ENCODE assay signal across 1 cellular context in the genomic region with DNA sequence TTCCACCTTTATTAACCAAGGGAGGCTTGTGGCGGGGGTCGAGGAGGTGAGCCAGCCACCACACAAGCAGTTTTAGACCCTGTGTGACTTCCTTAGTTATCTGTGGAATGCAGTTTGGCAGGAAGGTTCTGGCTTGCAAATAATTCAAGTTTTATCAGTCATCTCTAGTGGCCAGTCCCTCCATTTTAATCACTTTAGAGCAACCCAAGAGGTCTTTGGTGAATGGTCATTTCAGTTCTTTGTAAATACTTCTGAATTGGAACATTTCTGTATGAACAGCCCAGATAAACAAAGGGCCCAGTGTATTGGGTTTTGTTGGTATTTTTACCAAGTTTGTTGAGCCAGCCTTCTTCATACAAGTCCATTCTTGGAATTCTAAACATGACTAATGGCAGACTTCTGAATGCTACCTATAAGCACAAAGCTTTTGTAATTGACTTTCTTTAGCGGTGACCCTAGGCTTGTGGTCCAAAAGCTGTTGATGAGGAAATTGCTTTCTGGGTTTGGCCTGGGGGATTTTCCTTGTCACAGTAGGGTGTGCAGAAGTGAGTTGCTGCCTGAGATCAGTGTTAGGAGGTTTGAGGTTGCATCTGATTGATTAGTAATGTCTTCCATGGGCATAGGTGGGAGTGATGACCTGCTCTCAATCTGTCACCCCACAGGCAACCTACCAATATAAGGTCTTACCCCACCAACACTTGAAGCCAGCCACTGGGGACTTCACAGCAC.
TF ChIP-seq lines count a peak whose summit lies in the region.

No MANE protein-coding gene starts in this region.

TF ChIP-seq in GM12878, 131 proteins besides CTCF, POLR2A, EP300 and RAD21 (continued from another document and continues in another):
- TF ChIP-seq TBL1XR1 (IDR thresholded peaks at IDR 0.05; ENCODE audit: low read depth, low read length) (no peak), NBN (IDR thresholded peaks at IDR 0.05) (0 out of 2 replicates have a peak, but pooled peaks have one; percentile 38), MXI1 (IDR thresholded peaks at IDR 0.05; ENCODE audit: low read depth, low read length) (no peak), CHD2 (IDR thresholded peaks at IDR 0.05; ENCODE audit: borderline replicate concordance, low read depth, low read length) (no peak), MYC (IDR thresholded peaks at IDR 0.05; ENCODE audit: insufficient read depth, insufficient read length, insufficient replicate concordance, low read length, severe bottlenecking) (no peak), ZNF207 (IDR thresholded peaks at IDR 0.05; ENCODE audit: borderline replicate concordance) (no peak), ZNF622 (IDR thresholded peaks at IDR 0.05) (no peak), JUNB (IDR thresholded peaks at IDR 0.05) (peak; percentile 18; the same call in 1 of the 2 replicates), CREB1 (IDR thresholded peaks at IDR 0.05; ENCODE audit: low read depth) (no peak), NR2C2 (IDR thresholded peaks at IDR 0.05; ENCODE audit: borderline replicate concordance, control insufficient read depth, insufficient read length, low read depth) (no peak), PAX8 (IDR thresholded peaks at IDR 0.05) (no peak), HDAC6 (IDR thresholded peaks at IDR 0.05; ENCODE audit: unreplicated experiment) (no peak), MTA2 (IDR thresholded peaks at IDR 0.05; ENCODE audit: low read depth) (peak; percentile 71), SRF (IDR thresholded peaks at IDR 0.05; ENCODE audit: low read depth in 2 of 2, low read length in 2 of 2) (peak in 1 of 2 experiments; percentile 86; a peak in 2 of 4 replicates), ATF7 (IDR thresholded peaks at IDR 0.05; ENCODE audit: low read depth) (peak; percentile 72), RB1 (IDR thresholded peaks at IDR 0.05; ENCODE audit: borderline replicate concordance) (no peak), TCF3 (IDR thresholded peaks at IDR 0.05; ENCODE audit: borderline replicate concordance, insufficient read depth, low read depth, low read length) (no peak), MEF2B (IDR thresholded peaks at IDR 0.05; ENCODE audit: partially characterized antibody, poor library complexity, severe bottlenecking) (peak; percentile 24), ZNF217 (IDR thresholded peaks at IDR 0.05) (no peak), KAT2A (conservative IDR thresholded peaks at IDR 0.05; ENCODE audit: control insufficient read depth, low read depth, low read length) (no peak), EZH2 (IDR thresholded peaks at IDR 0.05; ENCODE audit: borderline replicate concordance, control insufficient read depth, low read depth, low read length) (no peak), NFIC (IDR thresholded peaks at IDR 0.05; ENCODE audit: low read depth, low read length) (0 out of 2 replicates have a peak, but pooled peaks have one; percentile 41), GABPA (IDR thresholded peaks at IDR 0.05; ENCODE audit: low read depth) (no peak), RUNX3 (IDR thresholded peaks at IDR 0.05; ENCODE audit: low read length) (peak; percentile 86), BCL11A (IDR thresholded peaks at IDR 0.05; ENCODE audit: low read depth, low read length) (0 out of 2 replicates have a peak, but pooled peaks have one; percentile 8), ASH2L (IDR thresholded peaks at IDR 0.05; ENCODE audit: borderline replicate concordance, low read depth) (no peak), GATAD2B (conservative IDR thresholded peaks at IDR 0.05; ENCODE audit: low read depth) (no peak), CEBPB (IDR thresholded peaks at IDR 0.05; ENCODE audit: borderline replicate concordance in 1 of 2, low read depth in 2 of 2, low read length in 2 of 2) (no peak), CBX5 (IDR thresholded peaks at IDR 0.05; ENCODE audit: low read depth) (no peak), PAX5 (IDR thresholded peaks at IDR 0.05; ENCODE audit: borderline replicate concordance, low read depth, low read length) (0 out of 2 replicates have a peak, but pooled peaks have one; percentile 48), TAF1 (IDR thresholded peaks at IDR 0.05; ENCODE audit: borderline replicate concordance, low read depth, low read length) (no peak), SREBF2 (IDR thresholded peaks at IDR 0.05; ENCODE audit: low read length) (no peak), NFYA (IDR thresholded peaks at IDR 0.05; ENCODE audit: borderline replicate concordance, low read depth, low read length) (no peak), IKZF1 (conservative IDR thresholded peaks at IDR 0.05) (peak; percentile 62), CHD1 (IDR thresholded peaks at IDR 0.05; ENCODE audit: low read depth, low read length) (no peak), SUZ12 (IDR thresholded peaks at IDR 0.05; ENCODE audit: unreplicated experiment) (no peak), IKZF2 (IDR thresholded peaks at IDR 0.05) (peak in 1 of 2 experiments; percentile 47; a peak in 1 of 4 replicates), BRCA1 (IDR thresholded peaks at IDR 0.05; ENCODE audit: low read depth, low read length) (no peak)
- TF ChIP-seq, protein P1, sequence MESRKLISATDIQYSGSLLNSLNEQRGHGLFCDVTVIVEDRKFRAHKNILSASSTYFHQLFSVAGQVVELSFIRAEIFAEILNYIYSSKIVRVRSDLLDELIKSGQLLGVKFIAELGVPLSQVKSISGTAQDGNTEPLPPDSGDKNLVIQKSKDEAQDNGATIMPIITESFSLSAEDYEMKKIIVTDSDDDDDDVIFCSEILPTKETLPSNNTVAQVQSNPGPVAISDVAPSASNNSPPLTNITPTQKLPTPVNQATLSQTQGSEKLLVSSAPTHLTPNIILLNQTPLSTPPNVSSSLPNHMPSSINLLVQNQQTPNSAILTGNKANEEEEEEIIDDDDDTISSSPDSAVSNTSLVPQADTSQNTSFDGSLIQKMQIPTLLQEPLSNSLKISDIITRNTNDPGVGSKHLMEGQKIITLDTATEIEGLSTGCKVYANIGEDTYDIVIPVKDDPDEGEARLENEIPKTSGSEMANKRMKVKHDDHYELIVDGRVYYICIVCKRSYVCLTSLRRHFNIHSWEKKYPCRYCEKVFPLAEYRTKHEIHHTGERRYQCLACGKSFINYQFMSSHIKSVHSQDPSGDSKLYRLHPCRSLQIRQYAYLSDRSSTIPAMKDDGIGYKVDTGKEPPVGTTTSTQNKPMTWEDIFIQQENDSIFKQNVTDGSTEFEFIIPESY (IDR thresholded peaks at IDR 0.05), result no peak
- TF ChIP-seq, protein P2, sequence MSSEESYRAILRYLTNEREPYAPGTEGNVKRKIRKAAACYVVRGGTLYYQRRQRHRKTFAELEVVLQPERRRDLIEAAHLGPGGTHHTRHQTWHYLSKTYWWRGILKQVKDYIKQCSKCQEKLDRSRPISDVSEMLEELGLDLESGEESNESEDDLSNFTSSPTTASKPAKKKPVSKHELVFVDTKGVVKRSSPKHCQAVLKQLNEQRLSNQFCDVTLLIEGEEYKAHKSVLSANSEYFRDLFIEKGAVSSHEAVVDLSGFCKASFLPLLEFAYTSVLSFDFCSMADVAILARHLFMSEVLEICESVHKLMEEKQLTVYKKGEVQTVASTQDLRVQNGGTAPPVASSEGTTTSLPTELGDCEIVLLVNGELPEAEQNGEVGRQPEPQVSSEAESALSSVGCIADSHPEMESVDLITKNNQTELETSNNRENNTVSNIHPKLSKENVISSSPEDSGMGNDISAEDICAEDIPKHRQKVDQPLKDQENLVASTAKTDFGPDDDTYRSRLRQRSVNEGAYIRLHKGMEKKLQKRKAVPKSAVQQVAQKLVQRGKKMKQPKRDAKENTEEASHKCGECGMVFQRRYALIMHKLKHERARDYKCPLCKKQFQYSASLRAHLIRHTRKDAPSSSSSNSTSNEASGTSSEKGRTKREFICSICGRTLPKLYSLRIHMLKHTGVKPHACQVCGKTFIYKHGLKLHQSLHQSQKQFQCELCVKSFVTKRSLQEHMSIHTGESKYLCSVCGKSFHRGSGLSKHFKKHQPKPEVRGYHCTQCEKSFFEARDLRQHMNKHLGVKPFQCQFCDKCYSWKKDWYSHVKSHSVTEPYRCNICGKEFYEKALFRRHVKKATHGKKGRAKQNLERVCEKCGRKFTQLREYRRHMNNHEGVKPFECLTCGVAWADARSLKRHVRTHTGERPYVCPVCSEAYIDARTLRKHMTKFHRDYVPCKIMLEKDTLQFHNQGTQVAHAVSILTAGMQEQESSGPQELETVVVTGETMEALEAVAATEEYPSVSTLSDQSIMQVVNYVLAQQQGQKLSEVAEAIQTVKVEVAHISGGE (CRISPR knock-in tag; IDR thresholded peaks at IDR 0.05), result no peak
- TF ChIP-seq, protein P3, sequence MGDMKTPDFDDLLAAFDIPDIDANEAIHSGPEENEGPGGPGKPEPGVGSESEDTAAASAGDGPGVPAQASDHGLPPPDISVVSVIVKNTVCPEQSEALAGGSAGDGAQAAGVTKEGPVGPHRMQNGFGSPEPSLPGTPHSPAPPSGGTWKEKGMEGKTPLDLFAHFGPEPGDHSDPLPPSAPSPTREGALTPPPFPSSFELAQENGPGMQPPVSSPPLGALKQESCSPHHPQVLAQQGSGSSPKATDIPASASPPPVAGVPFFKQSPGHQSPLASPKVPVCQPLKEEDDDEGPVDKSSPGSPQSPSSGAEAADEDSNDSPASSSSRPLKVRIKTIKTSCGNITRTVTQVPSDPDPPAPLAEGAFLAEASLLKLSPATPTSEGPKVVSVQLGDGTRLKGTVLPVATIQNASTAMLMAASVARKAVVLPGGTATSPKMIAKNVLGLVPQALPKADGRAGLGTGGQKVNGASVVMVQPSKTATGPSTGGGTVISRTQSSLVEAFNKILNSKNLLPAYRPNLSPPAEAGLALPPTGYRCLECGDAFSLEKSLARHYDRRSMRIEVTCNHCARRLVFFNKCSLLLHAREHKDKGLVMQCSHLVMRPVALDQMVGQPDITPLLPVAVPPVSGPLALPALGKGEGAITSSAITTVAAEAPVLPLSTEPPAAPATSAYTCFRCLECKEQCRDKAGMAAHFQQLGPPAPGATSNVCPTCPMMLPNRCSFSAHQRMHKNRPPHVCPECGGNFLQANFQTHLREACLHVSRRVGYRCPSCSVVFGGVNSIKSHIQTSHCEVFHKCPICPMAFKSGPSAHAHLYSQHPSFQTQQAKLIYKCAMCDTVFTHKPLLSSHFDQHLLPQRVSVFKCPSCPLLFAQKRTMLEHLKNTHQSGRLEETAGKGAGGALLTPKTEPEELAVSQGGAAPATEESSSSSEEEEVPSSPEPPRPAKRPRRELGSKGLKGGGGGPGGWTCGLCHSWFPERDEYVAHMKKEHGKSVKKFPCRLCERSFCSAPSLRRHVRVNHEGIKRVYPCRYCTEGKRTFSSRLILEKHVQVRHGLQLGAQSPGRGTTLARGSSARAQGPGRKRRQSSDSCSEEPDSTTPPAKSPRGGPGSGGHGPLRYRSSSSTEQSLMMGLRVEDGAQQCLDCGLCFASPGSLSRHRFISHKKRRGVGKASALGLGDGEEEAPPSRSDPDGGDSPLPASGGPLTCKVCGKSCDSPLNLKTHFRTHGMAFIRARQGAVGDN (IDR thresholded peaks at IDR 0.05), result peak; percentile 88
- TF ChIP-seq, protein P4, sequence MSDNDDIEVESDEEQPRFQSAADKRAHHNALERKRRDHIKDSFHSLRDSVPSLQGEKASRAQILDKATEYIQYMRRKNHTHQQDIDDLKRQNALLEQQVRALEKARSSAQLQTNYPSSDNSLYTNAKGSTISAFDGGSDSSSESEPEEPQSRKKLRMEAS (IDR thresholded peaks at IDR 0.05; ENCODE audit: low read depth, low read length), result no peak
- TF ChIP-seq, protein P5, sequence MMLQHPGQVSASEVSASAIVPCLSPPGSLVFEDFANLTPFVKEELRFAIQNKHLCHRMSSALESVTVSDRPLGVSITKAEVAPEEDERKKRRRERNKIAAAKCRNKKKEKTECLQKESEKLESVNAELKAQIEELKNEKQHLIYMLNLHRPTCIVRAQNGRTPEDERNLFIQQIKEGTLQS (IDR thresholded peaks at IDR 0.05; ENCODE audit: borderline replicate concordance, extremely low read depth, low read depth, low read length), result no peak
- TF ChIP-seq, protein P6, sequence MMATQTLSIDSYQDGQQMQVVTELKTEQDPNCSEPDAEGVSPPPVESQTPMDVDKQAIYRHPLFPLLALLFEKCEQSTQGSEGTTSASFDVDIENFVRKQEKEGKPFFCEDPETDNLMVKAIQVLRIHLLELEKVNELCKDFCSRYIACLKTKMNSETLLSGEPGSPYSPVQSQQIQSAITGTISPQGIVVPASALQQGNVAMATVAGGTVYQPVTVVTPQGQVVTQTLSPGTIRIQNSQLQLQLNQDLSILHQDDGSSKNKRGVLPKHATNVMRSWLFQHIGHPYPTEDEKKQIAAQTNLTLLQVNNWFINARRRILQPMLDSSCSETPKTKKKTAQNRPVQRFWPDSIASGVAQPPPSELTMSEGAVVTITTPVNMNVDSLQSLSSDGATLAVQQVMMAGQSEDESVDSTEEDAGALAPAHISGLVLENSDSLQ (IDR thresholded peaks at IDR 0.05), result no peak
- TF ChIP-seq, protein P7, sequence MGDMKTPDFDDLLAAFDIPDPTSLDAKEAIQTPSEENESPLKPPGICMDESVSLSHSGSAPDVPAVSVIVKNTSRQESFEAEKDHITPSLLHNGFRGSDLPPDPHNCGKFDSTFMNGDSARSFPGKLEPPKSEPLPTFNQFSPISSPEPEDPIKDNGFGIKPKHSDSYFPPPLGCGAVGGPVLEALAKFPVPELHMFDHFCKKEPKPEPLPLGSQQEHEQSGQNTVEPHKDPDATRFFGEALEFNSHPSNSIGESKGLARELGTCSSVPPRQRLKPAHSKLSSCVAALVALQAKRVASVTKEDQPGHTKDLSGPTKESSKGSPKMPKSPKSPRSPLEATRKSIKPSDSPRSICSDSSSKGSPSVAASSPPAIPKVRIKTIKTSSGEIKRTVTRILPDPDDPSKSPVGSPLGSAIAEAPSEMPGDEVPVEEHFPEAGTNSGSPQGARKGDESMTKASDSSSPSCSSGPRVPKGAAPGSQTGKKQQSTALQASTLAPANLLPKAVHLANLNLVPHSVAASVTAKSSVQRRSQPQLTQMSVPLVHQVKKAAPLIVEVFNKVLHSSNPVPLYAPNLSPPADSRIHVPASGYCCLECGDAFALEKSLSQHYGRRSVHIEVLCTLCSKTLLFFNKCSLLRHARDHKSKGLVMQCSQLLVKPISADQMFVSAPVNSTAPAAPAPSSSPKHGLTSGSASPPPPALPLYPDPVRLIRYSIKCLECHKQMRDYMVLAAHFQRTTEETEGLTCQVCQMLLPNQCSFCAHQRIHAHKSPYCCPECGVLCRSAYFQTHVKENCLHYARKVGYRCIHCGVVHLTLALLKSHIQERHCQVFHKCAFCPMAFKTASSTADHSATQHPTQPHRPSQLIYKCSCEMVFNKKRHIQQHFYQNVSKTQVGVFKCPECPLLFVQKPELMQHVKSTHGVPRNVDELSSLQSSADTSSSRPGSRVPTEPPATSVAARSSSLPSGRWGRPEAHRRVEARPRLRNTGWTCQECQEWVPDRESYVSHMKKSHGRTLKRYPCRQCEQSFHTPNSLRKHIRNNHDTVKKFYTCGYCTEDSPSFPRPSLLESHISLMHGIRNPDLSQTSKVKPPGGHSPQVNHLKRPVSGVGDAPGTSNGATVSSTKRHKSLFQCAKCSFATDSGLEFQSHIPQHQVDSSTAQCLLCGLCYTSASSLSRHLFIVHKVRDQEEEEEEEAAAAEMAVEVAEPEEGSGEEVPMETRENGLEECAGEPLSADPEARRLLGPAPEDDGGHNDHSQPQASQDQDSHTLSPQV (IDR thresholded peaks at IDR 0.05), result no peak
